Comparison of ENCODE assay signal across 17 cellular contexts in genomic region chr5:179113945-179114641, GRCh38.
"Had no signal": no experiment of that assay in that cellular context is flagged by ENCODE, and none has a peak within 500 bp of the region (broad histone marks: within the 10 kb centered on the region; RNA-seq: fewer than 3 reads in every experiment).

No MANE protein-coding gene starts in this region.

- H3K27ac ChIP-seq: cardiac muscle cell, suprapubic skin, VCaP had no signal

- H3K27me3 ChIP-seq: cardiac muscle cell, suprapubic skin had no signal

- H3K4me3 Mint-ChIP-seq: activated naive CD8-positive, alpha-beta T cell treated with anti-CD3 and anti-CD28 coated beads for 36 hours; nephron; stimulated activated naive CD8-positive, alpha-beta T cell treated with anti-CD3 and anti-CD28 coated beads, Interleukin-15, Interleukin-2, amounts not matched to agents 100 ng/mL and 50 ng/mL, for 24 hours; T-helper 17 cell had no signal

- DNase-seq: activated CD4-positive, CD25-positive, alpha-beta regulatory T cell treated with anti-CD3 and anti-CD28 coated beads, Interleukin-2, amount 50 U/mL, for 72 hours; activated naive CD4-positive, alpha-beta T cell; activated naive CD8-positive, alpha-beta T cell treated with anti-CD3 and anti-CD28 coated beads for 36 hours; activated T-cell treated with anti-CD3 and anti-CD28 coated beads for 4 hours; amniotic stem cell; foreskin melanocyte; kidney glomerular epithelial cell; left ventricle myocardium superior; retina; stimulated activated CD4-positive, alpha-beta T cell treated with anti-CD3 and anti-CD28 coated beads, Interleukin-2, amount 100 ng/mL, for 48 hours; T-helper 17 cell; trophoblast cell had no signal

- H3K4me1 Mint-ChIP-seq: activated naive CD8-positive, alpha-beta T cell treated with anti-CD3 and anti-CD28 coated beads for 36 hours; nephron; T-helper 17 cell had no signal

- H3K27ac Mint-ChIP-seq: activated naive CD8-positive, alpha-beta T cell treated with anti-CD3 and anti-CD28 coated beads for 36 hours; nephron; stimulated activated naive CD8-positive, alpha-beta T cell treated with anti-CD3 and anti-CD28 coated beads, Interleukin-15, Interleukin-2, amounts not matched to agents 100 ng/mL and 50 ng/mL, for 24 hours; T-helper 17 cell had no signal

- H3K36me3 ChIP-seq: cardiac muscle cell had no signal

- ATAC-seq: left ventricle myocardium superior, T-helper 17 cell had no signal

- H3K4me1 ChIP-seq: suprapubic skin had no signal

- H3K4me3 ChIP-seq: cardiac muscle cell, suprapubic skin had no signal

- H3K27me3 Mint-ChIP-seq: stimulated activated naive CD8-positive, alpha-beta T cell treated with anti-CD3 and anti-CD28 coated beads, Interleukin-15, Interleukin-2, amounts not matched to agents 100 ng/mL and 50 ng/mL, for 24 hours; T-helper 17 cell had no signal

- H3K36me3 Mint-ChIP-seq: activated naive CD8-positive, alpha-beta T cell treated with anti-CD3 and anti-CD28 coated beads for 36 hours had no signal
